8 cellular contexts compared by ENCODE assay signal in genomic region chr19:42114412-42114811, GRCh38. TPM values are rescaled to one million over a fixed set of nuclear protein-coding genes. Genes with fewer than 3 reads are reported as not detected.
DNase-seq lines count a peak whose midpoint lies in the region; ATAC-seq and TF ChIP-seq lines count a peak whose summit lies in the region.

No MANE protein-coding gene starts in this region.

- H3K27me3 ChIP-seq in breast epithelium (no peaks in the 10 kb centered on the region), Peyer's patch (no peaks in the 10 kb centered on the region), adrenal gland (no peaks in the 10 kb centered on the region)

- BruUV-seq in MCF 10A (replicated peaks; lab: Mats Ljungman, UMichigan), result no TSS peak

- H3K27ac ChIP-seq in breast epithelium (peak overlapping the region in 1 of 2 donors; percentile 27), Peyer's patch (peak overlapping the region in 3 of 4 donors; percentile 46 to 83 (median 57)), adrenal gland (no peak overlapping the region)

- H3K9me3 ChIP-seq in breast epithelium (no peaks in the 10 kb centered on the region), Peyer's patch (no peaks in the 10 kb centered on the region), adrenal gland (replicated peaks in 1 of 3) (no peaks in the 10 kb centered on the region)

- H3K27me3 Mint-ChIP-seq in MCF 10A (ENCODE audit: insufficient read depth, unreplicated experiment) (no peaks in the 10 kb centered on the region), nephron progenitor cell (ENCODE audit: low read depth, poor library complexity) (peaks cover 28% of the 10 kb centered on the region)

- ATAC-seq in HG03196 (IDR thresholded peaks at IDR 0.05; ENCODE audit: unreplicated experiment) (peak; percentile 60), GM21528 (IDR thresholded peaks at IDR 0.05; ENCODE audit: low FRiP score, unreplicated experiment) (no peak)

- H3K4me3 Mint-ChIP-seq in MCF 10A (ENCODE audit: unreplicated experiment) (peak overlapping the region; percentile 46), nephron progenitor cell (no peak overlapping the region)

- WGBS in adrenal gland, 4 donors, result 45 to 77% (median 52%) methylated on average over 7 of the region's 7 CpGs

- DNase-seq in MCF 10A (ENCODE audit: unreplicated experiment), result no peak
- no peak for DNase-seq in breast epithelium (ENCODE audit: low spot score in 2 of 2)
- DNase-seq in Peyer's patch, result peak in 2 of 3 donors; percentile 90 to 92
- no peak for DNase-seq in nephron progenitor cell
- no peak for DNase-seq in NCI-H2081 treated with DMSO at 0.1 percent for 48 hours (lab: John Stamatoyannopoulos, UW)
- no peak for DNase-seq in adrenal gland

- H3K36me3 ChIP-seq in breast epithelium (no peaks in the 10 kb centered on the region), Peyer's patch (no peaks in the 10 kb centered on the region), adrenal gland (replicated peaks in 1 of 2) (no peaks in the 10 kb centered on the region)

- intact Hi-C loops in MCF 10A (cut with micrococcal nuclease) (no loop called here), breast epithelium (cut with DNase I; ENCODE audit: low total_unique reads) (no loop called here), adrenal gland (cut with DNase I) (no loop called here)

- H3K4me3 ChIP-seq in breast epithelium, result no peak overlapping the region
- H3K4me3 ChIP-seq in Peyer's patch, result peak overlapping the region in 1 of 4 donors; percentile 18
- no peak overlapping the region for H3K4me3 ChIP-seq in adrenal gland

- H3K4me1 Mint-ChIP-seq in MCF 10A (ENCODE audit: insufficient read depth, unreplicated experiment) (peaks cover 33% of the 10 kb centered on the region), nephron progenitor cell (peaks cover 20% of the 10 kb centered on the region)

- TF ChIP-seq CTCF in MCF 10A (IDR thresholded peaks at IDR 0.05; ENCODE audit: unreplicated experiment) (no peak), breast epithelium (IDR thresholded peaks at IDR 0.05) (no peak), Peyer's patch (IDR thresholded peaks at IDR 0.05) (no peak), nephron progenitor cell (IDR thresholded peaks at IDR 0.05) (no peak), adrenal gland (IDR thresholded peaks at IDR 0.05) (no peak)

- POLR2A ChIA-PET in MCF 10A (lab: Yijun Ruan, JAX), result interaction anchor here (2.6 kb wide), 1 partner anchor 15 kb away, joined by 12 read pairs; no protein-coding TSS in a partner anchor

- H3K27ac Mint-ChIP-seq in MCF 10A (ENCODE audit: low read depth, unreplicated experiment) (peak overlapping the region; percentile 92), nephron progenitor cell (peak overlapping the region; percentile 49)

- H3K36me3 Mint-ChIP-seq in MCF 10A (ENCODE audit: insufficient read depth, unreplicated experiment) (no peaks in the 10 kb centered on the region), nephron progenitor cell (ENCODE audit: low read depth) (no peaks in the 10 kb centered on the region)

- CTCF ChIA-PET in MCF 10A (lab: Yijun Ruan, JAX), result interaction anchor here (0.6 to 2.5 kb wide), 12 partner anchors 10 to 552 kb away, joined by 3 to 13 read pairs (median 4); partner anchors contain the start of gene POU2F2

- TF ChIP-seq POLR2A in breast epithelium (IDR thresholded peaks at IDR 0.05) (no peak), Peyer's patch (IDR thresholded peaks at IDR 0.05) (no peak), adrenal gland (IDR thresholded peaks at IDR 0.05) (no peak)

- H3K9me3 Mint-ChIP-seq in MCF 10A (ENCODE audit: unreplicated experiment) (peaks cover 7% of the 10 kb centered on the region), nephron progenitor cell (no peaks in the 10 kb centered on the region)

- H3K4me1 ChIP-seq in breast epithelium (no peaks in the 10 kb centered on the region), Peyer's patch (peaks cover 0 to 27% (median 3%) of the 10 kb centered on the region in 4 donors), adrenal gland (replicated peaks in 1 of 2) (no peaks in the 10 kb centered on the region)

RNA-seq across cellular contexts. Expression of gene POU2F2, which starts 17.8 kb away (rescaled TPM):
- total RNA-seq in MCF 10A (2022) (0.49 and 0.70 TPM in 2 replicates), breast epithelium (1 to 10 TPM; 1.2 to 2.9 (median 1.6) TPM), Peyer's patch (10 to 100 TPM in 1 of 4 donors, 1 to 10 TPM in 2, under 1 TPM in 1; 0.88 to 30.5 (median 3.2) TPM), adrenal gland (1 to 10 TPM; 1.4 to 4.9 (median 2.9) TPM)
- polyA plus RNA-seq in adrenal gland, result 10 to 100 TPM in 1 of 3 donors, 1 to 10 TPM in 2; 4.2 to 17.2 (median 6.8) TPM

RNA-seq across cellular contexts. Expression of gene ZNF574, which starts 38.4 kb away (rescaled TPM):
- total RNA-seq in MCF 10A (2022) (12.2 and 13.5 TPM in 2 replicates), breast epithelium (10 to 100 TPM; 13.8 to 19.2 (median 15.1) TPM), Peyer's patch (10 to 100 TPM; 11.0 to 24.2 (median 17.0) TPM), adrenal gland (10 to 100 TPM in 7 of 8 donors, 1 to 10 TPM in 1; 9.6 to 16.9 (median 13.4) TPM)
- polyA plus RNA-seq in adrenal gland, result 1 to 10 TPM; 2.7 to 7.9 (median 5.4) TPM

RNA-seq across cellular contexts. Expression of gene GRIK5, which starts 44.4 kb away (rescaled TPM):
- total RNA-seq in MCF 10A (2022), result 1.6 and 1.8 TPM in 2 replicates
- 1 to 10 TPM in 2 of 3 donors, not detected in 1; 1.6 to 1.9 TPM for total RNA-seq in breast epithelium
- total RNA-seq in Peyer's patch, result 1 to 10 TPM in 2 of 4 donors, under 1 TPM in 2; 0.57 to 7.4 (median 0.89) TPM
- 1 to 10 TPM in 4 of 8 donors, under 1 TPM in 3, not detected in 1; 0.24 to 6.2 (median 1.0) TPM for total RNA-seq in adrenal gland
- polyA plus RNA-seq in adrenal gland, result 10 to 100 TPM in 1 of 3 donors, 1 to 10 TPM in 2; 2.3 to 11.9 (median 2.4) TPM

Comparison
In these comparisons a context has a peak if more than half of its experiments do, and no peak if none do; other contexts are left out.
1. DNase-seq: peak in Peyer's patch (2 of 3); none in MCF 10A (single experiment), breast epithelium (0 of 2), nephron progenitor cell (single experiment), NCI-H2081 treated with DMSO at 0.1 percent for 48 hours (single experiment) and adrenal gland (0 of 7).
2. H3K27ac ChIP-seq: peak in Peyer's patch (3 of 4); none in adrenal gland (0 of 5).